In genomic region chr13:40445557-40445990, GRCh38 we compare ENCODE assay signal across 9 cellular contexts.
DNase-seq lines count a peak whose midpoint lies in the region; ATAC-seq and TF ChIP-seq lines count a peak whose summit lies in the region.
"Had no signal": no experiment of that assay in that cellular context is flagged by ENCODE, and none has a peak within 500 bp of the region (broad histone marks: within the 10 kb centered on the region; RNA-seq: fewer than 3 reads in every experiment).

No MANE protein-coding gene starts in this region.

- CTCF ChIA-PET in CD4-positive, alpha-beta memory T cell (lab: Charles Lee; ENCODE audit: partially characterized antibody): interaction anchor here (0.7 kb wide), 1 partner anchor 11 kb away, joined by 4 read pairs; no protein-coding TSS in a partner anchor

- no peaks in the 10 kb centered on the region for H3K36me3 ChIP-seq in left ventricle myocardium inferior
- H3K36me3 ChIP-seq in CD4-positive, alpha-beta memory T cell (ENCODE audit: insufficient read depth, low read length): no peaks in the 10 kb centered on the region

- peaks cover 55% of the 10 kb centered on the region for H3K4me1 ChIP-seq in left ventricle myocardium inferior
- H3K4me1 ChIP-seq in CD4-positive, alpha-beta memory T cell (ENCODE audit: insufficient read depth, low read length): no peaks in the 10 kb centered on the region

- no peak overlapping the region for H3K4me3 ChIP-seq in left ventricle myocardium inferior
- H3K4me3 ChIP-seq in CD4-positive, alpha-beta memory T cell (ENCODE audit: low read length in 2 of 2): no peak overlapping the region
- H3K4me3 ChIP-seq: K562 had no signal

- intact Hi-C loops in left ventricle myocardium inferior (cut with micrococcal nuclease): no loop called here
- intact Hi-C loops in CD4-positive, alpha-beta memory T cell (cut with micrococcal nuclease): no loop called here

- no peaks in the 10 kb centered on the region for H3K27me3 Mint-ChIP-seq in CD4-positive, alpha-beta memory T cell

- no peaks in the 10 kb centered on the region for H3K27me3 ChIP-seq in left ventricle myocardium inferior (ENCODE audit: low read depth)
- H3K27me3 ChIP-seq in CD4-positive, alpha-beta memory T cell (ENCODE audit: insufficient read depth, low read length): no peaks in the 10 kb centered on the region

- H3K27ac Mint-ChIP-seq in CD4-positive, alpha-beta memory T cell: no peak overlapping the region

- H3K4me3 Mint-ChIP-seq in CD4-positive, alpha-beta memory T cell: peak overlapping the region in 2 of 8 donors; percentile 10 to 52

- POLR2A ChIA-PET in CD4-positive, alpha-beta memory T cell (lab: Charles Lee; ENCODE audit: partially characterized antibody): no interaction called here

- peak; percentile 98 for ATAC-seq in GM19328 (IDR thresholded peaks at IDR 0.05; ENCODE audit: unreplicated experiment)
- ATAC-seq in HG03175 (IDR thresholded peaks at IDR 0.05; ENCODE audit: unreplicated experiment): peak; percentile 98
- ATAC-seq: K562 had no signal

- 0 out of 2 replicates have a peak, but pooled peaks have one; percentile 22 for TF ChIP-seq POLR2A in Raji (IDR thresholded peaks at IDR 0.05; ENCODE audit: insufficient read depth, low read depth, low read length)

- H3K9me3 Mint-ChIP-seq in CD4-positive, alpha-beta memory T cell: peaks cover 0 to 6% (median 3%) of the 10 kb centered on the region in 8 donors

- peak overlapping the region; percentile 56 for H3K27ac ChIP-seq in left ventricle myocardium inferior (replicated peaks)
- H3K27ac ChIP-seq in CD4-positive, alpha-beta memory T cell (ENCODE audit: low read depth, low read length): no peak overlapping the region

- peaks cover 0 to 5% (median 1%) of the 10 kb centered on the region in 4 donors for H3K4me1 Mint-ChIP-seq in CD4-positive, alpha-beta memory T cell

- no peaks in the 10 kb centered on the region for H3K36me3 Mint-ChIP-seq in CD4-positive, alpha-beta memory T cell

- DNase-seq in EH (ENCODE audit: low read depth): peak; percentile 51
- peak; percentile 42 for DNase-seq in left ventricle myocardium inferior
- DNase-seq in ureter (ENCODE audit: low spot score): peak; percentile 77
- DNase-seq in CD4-positive, alpha-beta memory T cell: no peak
- no peak for DNase-seq in stimulated activated naive CD4-positive, alpha-beta T cell treated with Interleukin-2 at 50 U/mL for 16 hours (lab: John Stamatoyannopoulos, UW)

- peaks cover 15% of the 10 kb centered on the region for H3K9me3 ChIP-seq in left ventricle myocardium inferior (replicated peaks)
- H3K9me3 ChIP-seq in CD4-positive, alpha-beta memory T cell (ENCODE audit: control insufficient read depth in 1 of 2, low read length in 2 of 2): no peaks in the 10 kb centered on the region

- no peak for TF ChIP-seq CTCF in left ventricle myocardium inferior (IDR thresholded peaks at IDR 0.05; ENCODE audit: borderline replicate concordance)

Comparison
In these comparisons a context has a peak if more than half of its experiments do, and no peak if none do; other contexts are left out.
1. DNase-seq: peak in EH (single experiment), left ventricle myocardium inferior (single experiment) and ureter (single experiment); none in CD4-positive, alpha-beta memory T cell (0 of 5) and stimulated activated naive CD4-positive, alpha-beta T cell treated with Interleukin-2 at 50 U/mL for 16 hours (single experiment).